22 cellular contexts compared by ENCODE assay signal in genomic region chr2:65098741-65099140, GRCh38. TPM values are rescaled to one million over a fixed set of nuclear protein-coding genes. Genes with fewer than 3 reads are reported as not detected.
DNase-seq lines count a peak whose midpoint lies in the region; ATAC-seq and TF ChIP-seq lines count a peak whose summit lies in the region.
"Had no signal": no experiment of that assay in that cellular context is flagged by ENCODE, and none has a peak within 500 bp of the region (broad histone marks: within the 10 kb centered on the region; RNA-seq: fewer than 3 reads in every experiment).

No MANE protein-coding gene starts in this region.

- in situ Hi-C loops in GM23248 (cut with MboI) = no loop called here

- H3K4me3 ChIP-seq in right cardiac atrium (ENCODE audit: low read length) (no peak overlapping the region), GM23248 (no peak overlapping the region), smooth muscle cell (no peak overlapping the region)
- H3K4me3 ChIP-seq: heart left ventricle, ovary, thoracic aorta had no signal

- peaks cover 20% of the 10 kb centered on the region for H4K20me1 ChIP-seq in GM23248 (ENCODE audit: insufficient read depth)
- H4K20me1 ChIP-seq in smooth muscle cell (ENCODE audit: low read depth) = peaks cover 100% of the 10 kb centered on the region

- peaks cover 2% of the 10 kb centered on the region for H3K4me1 ChIP-seq in right cardiac atrium (ENCODE audit: control insufficient read depth, insufficient read depth, low read length)
- peaks cover 17% of the 10 kb centered on the region; the same call in 1 of the 2 replicates for H3K4me1 ChIP-seq in GM23248 (ENCODE audit: insufficient read depth)
- H3K4me1 ChIP-seq in smooth muscle cell (ENCODE audit: low read depth) = no peaks in the 10 kb centered on the region

- H3K36me3 Mint-ChIP-seq in central memory CD8-positive, alpha-beta T cell (ENCODE audit: insufficient read depth) = peaks cover 62% of the 10 kb centered on the region
- peaks cover 7 to 26% (median 8%) of the 10 kb centered on the region in 3 donors for H3K36me3 Mint-ChIP-seq in immature natural killer cell

- H3K9ac ChIP-seq in GM23248 = no peak overlapping the region
- no peak overlapping the region for H3K9ac ChIP-seq in smooth muscle cell (ENCODE audit: low read depth)

- peaks cover 75% of the 10 kb centered on the region for H3K36me3 ChIP-seq in GM23248 (ENCODE audit: low read depth)
- H3K36me3 ChIP-seq in smooth muscle cell (ENCODE audit: low read depth) = peaks cover 21% of the 10 kb centered on the region
- H3K36me3 ChIP-seq: ovary had no signal

- DNase-seq in Right ventricle myocardium inferior (ENCODE audit: missing footprints) = no peak
- DNase-seq in right cardiac atrium = no peak
- peak; percentile 31 for DNase-seq in GM23248
- DNase-seq in central memory CD8-positive, alpha-beta T cell (ENCODE audit: low spot score in 2 of 2) = no peak
- DNase-seq in smooth muscle cell (lab: John Stamatoyannopoulos, UW; ENCODE audit: unreplicated experiment) = no peak
- DNase-seq in immature natural killer cell = no peak
- no peak for DNase-seq in NOMO-1 (lab: John Stamatoyannopoulos, UW; ENCODE audit: unreplicated experiment in 2 of 2)
- DNase-seq: activated naive CD8-positive, alpha-beta T cell treated with anti-CD3 and anti-CD28 coated beads, Interleukin-2, amount 10 ng/mL, durations not matched to agents 7 days and 5 days; C1 segment of cervical spinal cord; GDM1; heart left ventricle; Kasumi-1; mesendoderm; NCI-H187 treated with DMSO at 0.1 percent for 48 hours; NCI-H526; ovary; SIG-M5; stimulated activated CD4-positive, alpha-beta T cell treated with anti-CD3 and anti-CD28 coated beads, Interleukin-4, amount 100 ng/mL, for 1 hour had no signal

- H3K27ac ChIP-seq in right cardiac atrium (ENCODE audit: low read length) = no peak overlapping the region
- peak overlapping the region; percentile 62; the same call in 1 of the 2 replicates for H3K27ac ChIP-seq in GM23248
- H3K27ac ChIP-seq in smooth muscle cell (ENCODE audit: low read depth) = peak overlapping the region; percentile 17
- H3K27ac ChIP-seq: heart left ventricle, ovary, thoracic aorta had no signal

- H3K4me3 Mint-ChIP-seq in central memory CD8-positive, alpha-beta T cell = no peak overlapping the region
- H3K4me3 Mint-ChIP-seq in immature natural killer cell = no peak overlapping the region
- H3K4me3 Mint-ChIP-seq: activated naive CD8-positive, alpha-beta T cell treated with anti-CD3 and anti-CD28 coated beads, Interleukin-2, amount 10 ng/mL, durations not matched to agents 7 days and 5 days; stimulated activated memory B cell treated with anti-CD40 and anti-IgM and Interleukin-4, amounts not matched to agents 10 μg/mL and 1 μg/mL and 100 μg/mL, for 72 hours had no signal

- H3K79me2 ChIP-seq in GM23248 (ENCODE audit: insufficient read depth) (peaks cover 100% of the 10 kb centered on the region), smooth muscle cell (ENCODE audit: low read depth) (peaks cover 100% of the 10 kb centered on the region)

- TF ChIP-seq CTCF in smooth muscle cell (IDR thresholded peaks at IDR 0.05; ENCODE audit: borderline replicate concordance, insufficient read depth, poor library complexity, severe bottlenecking) = no peak

- H3K9me3 ChIP-seq in right cardiac atrium (ENCODE audit: control insufficient read depth, low read length) (no peaks in the 10 kb centered on the region), GM23248 (ENCODE audit: low read depth) (no peaks in the 10 kb centered on the region), smooth muscle cell (replicated peaks; ENCODE audit: low read depth) (no peaks in the 10 kb centered on the region)
- H3K9me3 ChIP-seq: heart left ventricle, ovary, thoracic aorta had no signal

- H3K27me3 ChIP-seq in right cardiac atrium (ENCODE audit: control insufficient read depth, insufficient read depth) = no peaks in the 10 kb centered on the region
- H3K27me3 ChIP-seq in GM23248 (replicated peaks; ENCODE audit: insufficient read depth) = no peaks in the 10 kb centered on the region
- no peaks in the 10 kb centered on the region for H3K27me3 ChIP-seq in smooth muscle cell (ENCODE audit: low read depth)
- H3K27me3 ChIP-seq: heart left ventricle, ovary had no signal

- no peaks in the 10 kb centered on the region for H3K9me3 Mint-ChIP-seq in central memory CD8-positive, alpha-beta T cell
- no peaks in the 10 kb centered on the region for H3K9me3 Mint-ChIP-seq in immature natural killer cell
- H3K9me3 Mint-ChIP-seq: activated naive CD8-positive, alpha-beta T cell treated with anti-CD3 and anti-CD28 coated beads, Interleukin-2, amount 10 ng/mL, durations not matched to agents 7 days and 5 days; stimulated activated memory B cell treated with anti-CD40 and anti-IgM and Interleukin-4, amounts not matched to agents 10 μg/mL and 1 μg/mL and 100 μg/mL, for 72 hours had no signal

- H3K4me1 Mint-ChIP-seq in central memory CD8-positive, alpha-beta T cell = peaks cover 12% of the 10 kb centered on the region
- H3K4me1 Mint-ChIP-seq in immature natural killer cell = peaks cover 13 to 51% of the 10 kb centered on the region in 2 donors
- H3K4me1 Mint-ChIP-seq: stimulated activated memory B cell treated with anti-CD40 and anti-IgM and Interleukin-4, amounts not matched to agents 10 μg/mL and 1 μg/mL and 100 μg/mL, for 72 hours had no signal

- H3K27me3 Mint-ChIP-seq in central memory CD8-positive, alpha-beta T cell = no peaks in the 10 kb centered on the region
- peaks cover 0 to 7% (median 3%) of the 10 kb centered on the region in 3 donors for H3K27me3 Mint-ChIP-seq in immature natural killer cell (ENCODE audit: low read depth in 3 of 3)
- H3K27me3 Mint-ChIP-seq: activated naive CD8-positive, alpha-beta T cell treated with anti-CD3 and anti-CD28 coated beads, Interleukin-2, amount 10 ng/mL, durations not matched to agents 7 days and 5 days; stimulated activated memory B cell treated with anti-CD40 and anti-IgM and Interleukin-4, amounts not matched to agents 10 μg/mL and 1 μg/mL and 100 μg/mL, for 72 hours had no signal

- 89% methylated on average over 5 of the region's 5 CpGs for WGBS in right cardiac atrium
- WGBS in GM23248 (ENCODE audit: low coverage in 1 of 2, low lambda C conversion rate in 2 of 2, missing lambda C conversion rate in 2 of 2), 2 experiments = 71 to 80% methylated on average over 5 of the region's 5 CpGs
- WGBS in smooth muscle cell (ENCODE audit: low lambda C conversion rate) = 89% methylated on average over 5 of the region's 5 CpGs

- H3K27ac Mint-ChIP-seq in central memory CD8-positive, alpha-beta T cell (ENCODE audit: low read depth) = peak overlapping the region; percentile 72
- H3K27ac Mint-ChIP-seq in immature natural killer cell = peak overlapping the region in 3 of 6 donors; percentile 39 to 65 (median 49)
- H3K27ac Mint-ChIP-seq: activated naive CD8-positive, alpha-beta T cell treated with anti-CD3 and anti-CD28 coated beads, Interleukin-2, amount 10 ng/mL, durations not matched to agents 7 days and 5 days; stimulated activated memory B cell treated with anti-CD40 and anti-IgM and Interleukin-4, amounts not matched to agents 10 μg/mL and 1 μg/mL and 100 μg/mL, for 72 hours had no signal

- no peak overlapping the region for H3K4me2 ChIP-seq in GM23248 (ENCODE audit: unreplicated experiment)
- H3K4me2 ChIP-seq in smooth muscle cell = no peak overlapping the region

- intact Hi-C loops in Right ventricle myocardium inferior (cut with DNase I) = no loop called here
- intact Hi-C loops in right cardiac atrium (cut with DNase I) = no loop called here

- ATAC-seq in Right ventricle myocardium inferior (peak; percentile 37), right cardiac atrium (no peak), HG02798 (IDR thresholded peaks at IDR 0.05; ENCODE audit: poor library complexity, unreplicated experiment) (no peak)
- ATAC-seq in central memory CD8-positive, alpha-beta T cell (replicated peaks; ENCODE audit: extremely low read depth, poor library complexity, severe bottlenecking) = no peak
- ATAC-seq: heart left ventricle; Panc1; stimulated activated memory B cell treated with anti-CD40 and anti-IgM and Interleukin-4, amounts not matched to agents 10 μg/mL and 1 μg/mL and 100 μg/mL, for 72 hours had no signal

- H3F3A ChIP-seq in GM23248 (ENCODE audit: insufficient read depth) (peaks cover 28% of the 10 kb centered on the region; the same call in 1 of the 2 replicates), smooth muscle cell (ENCODE audit: low read depth) (peaks cover 18% of the 10 kb centered on the region)

- no peak overlapping the region for H2AFZ ChIP-seq in GM23248
- H2AFZ ChIP-seq in smooth muscle cell (ENCODE audit: low read depth) = no peak overlapping the region

- H3K9me2 ChIP-seq in GM23248 (ENCODE audit: insufficient read depth) = no peaks in the 10 kb centered on the region

RNA-seq across cellular contexts. Expression of gene RAB1A, which starts 31.2 kb away (rescaled TPM):
- total RNA-seq in Right ventricle myocardium inferior (119 TPM), right cardiac atrium (100 to 1,000 TPM; 118 to 157 (median 136) TPM), smooth muscle cell (250 and 255 TPM in 2 replicates)
- polyA plus RNA-seq in right cardiac atrium (157 TPM), GM23248 (2016; fragmentation: Nextera tagmentation; extraction: Ambion mirVana) (299 and 303 TPM in 2 replicates), smooth muscle cell (359 and 361 TPM in 2 replicates), immature natural killer cell (10 to 100 TPM; 32.7 to 84.7 (median 43.8) TPM)
- 119 and 120 TPM in 2 replicates for total RNA-seq in GM23248 (2014; rRNA removed; shearing (Covaris generic))

RNA-seq across cellular contexts. Expression of gene CEP68, which starts 42.5 kb away (rescaled TPM):
- total RNA-seq in Right ventricle myocardium inferior (19.7 TPM), right cardiac atrium (10 to 100 TPM; 12.0 to 19.3 (median 15.1) TPM), smooth muscle cell (3.2 and 5.7 TPM in 2 replicates)
- polyA plus RNA-seq in right cardiac atrium (8.6 TPM), GM23248 (2016; fragmentation: Nextera tagmentation; extraction: Ambion mirVana) (7.9 and 10.7 TPM in 2 replicates), smooth muscle cell (8.4 and 12.8 TPM in 2 replicates), immature natural killer cell (1 to 10 TPM; 5.8 to 8.6 (median 7.9) TPM)
- 5.1 and 7.3 TPM in 2 replicates for total RNA-seq in GM23248 (2014; rRNA removed; shearing (Covaris generic))
